ENCODE assay signal across 8 cellular contexts in genomic region chr6:42978793-42979522, GRCh38. TPM values are rescaled to one million over a fixed set of nuclear protein-coding genes. Genes with fewer than 3 reads are reported as not detected.
DNase-seq lines count a peak whose midpoint lies in the region; ATAC-seq and TF ChIP-seq lines count a peak whose summit lies in the region.

A gene with protein sequence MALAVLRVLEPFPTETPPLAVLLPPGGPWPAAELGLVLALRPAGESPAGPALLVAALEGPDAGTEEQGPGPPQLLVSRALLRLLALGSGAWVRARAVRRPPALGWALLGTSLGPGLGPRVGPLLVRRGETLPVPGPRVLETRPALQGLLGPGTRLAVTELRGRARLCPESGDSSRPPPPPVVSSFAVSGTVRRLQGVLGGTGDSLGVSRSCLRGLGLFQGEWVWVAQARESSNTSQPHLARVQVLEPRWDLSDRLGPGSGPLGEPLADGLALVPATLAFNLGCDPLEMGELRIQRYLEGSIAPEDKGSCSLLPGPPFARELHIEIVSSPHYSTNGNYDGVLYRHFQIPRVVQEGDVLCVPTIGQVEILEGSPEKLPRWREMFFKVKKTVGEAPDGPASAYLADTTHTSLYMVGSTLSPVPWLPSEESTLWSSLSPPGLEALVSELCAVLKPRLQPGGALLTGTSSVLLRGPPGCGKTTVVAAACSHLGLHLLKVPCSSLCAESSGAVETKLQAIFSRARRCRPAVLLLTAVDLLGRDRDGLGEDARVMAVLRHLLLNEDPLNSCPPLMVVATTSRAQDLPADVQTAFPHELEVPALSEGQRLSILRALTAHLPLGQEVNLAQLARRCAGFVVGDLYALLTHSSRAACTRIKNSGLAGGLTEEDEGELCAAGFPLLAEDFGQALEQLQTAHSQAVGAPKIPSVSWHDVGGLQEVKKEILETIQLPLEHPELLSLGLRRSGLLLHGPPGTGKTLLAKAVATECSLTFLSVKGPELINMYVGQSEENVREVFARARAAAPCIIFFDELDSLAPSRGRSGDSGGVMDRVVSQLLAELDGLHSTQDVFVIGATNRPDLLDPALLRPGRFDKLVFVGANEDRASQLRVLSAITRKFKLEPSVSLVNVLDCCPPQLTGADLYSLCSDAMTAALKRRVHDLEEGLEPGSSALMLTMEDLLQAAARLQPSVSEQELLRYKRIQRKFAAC (minus strand): TSS chr6:42979181. CDS start chr6:42979150, 31 bp downstream.

- no peaks in the 10 kb centered on the region for H4K20me1 ChIP-seq in OCI-LY3 (ENCODE audit: insufficient read depth, low read length)

- TF ChIP-seq CTCF in Calu3 (IDR thresholded peaks at IDR 0.05; ENCODE audit: unreplicated experiment) (no peak), OCI-LY3 (IDR thresholded peaks at IDR 0.05; ENCODE audit: low read depth, low read length) (no peak), epithelial cell of esophagus (IDR thresholded peaks at IDR 0.05; ENCODE audit: insufficient read depth, low read depth, low read length, missing control alignments) (no peak)

- H3K9me3 Mint-ChIP-seq in Calu3 (ENCODE audit: low read depth, unreplicated experiment): no peaks in the 10 kb centered on the region

- CTCF ChIA-PET in Calu3 (lab: Charles Lee): interaction anchor here (0.5 to 2.0 kb wide), 8 partner anchors 18 to 330 kb away, joined by 3 to 8 read pairs (median 5); partner anchors contain the start of genes CRIP3, GNMT and KLHDC3

- H3K4me3 ChIP-seq in OCI-LY3 (ENCODE audit: low read length): peak within 1 kb of the TSS; percentile 91
- H3K4me3 ChIP-seq in epithelial cell of esophagus (ENCODE audit: low read length): peak within 1 kb of the TSS; percentile 73
- peak within 1 kb of the TSS; percentile 91 for H3K4me3 ChIP-seq in mononuclear cell (ENCODE audit: low read length)

- DNase-seq in Calu3 (peak; percentile 96), HuH-7.5 (ENCODE audit: low spot score) (peak; percentile 75), activated T-cell treated with anti-CD3 and anti-CD28 coated beads for 1 hour (ENCODE audit: low read depth) (peak; percentile 89), epithelial cell of esophagus (ENCODE audit: low read depth) (peak; percentile 83)
- DNase-seq in stimulated activated CD8-positive, alpha-beta memory T cell treated with anti-CD3 and anti-CD28 coated beads, Interleukin-4, amount 100 ng/mL, for 24 hours (ENCODE audit: low read depth): peak; percentile 92

- peak within 1 kb of the TSS; percentile 86 for H3K27ac Mint-ChIP-seq in Calu3 (ENCODE audit: unreplicated experiment)

- H3K4me3 Mint-ChIP-seq in Calu3 (ENCODE audit: low read depth, unreplicated experiment): peak within 1 kb of the TSS; percentile 86

- peak; percentile 88 for ATAC-seq in GM21528 (IDR thresholded peaks at IDR 0.05; ENCODE audit: low FRiP score, unreplicated experiment)

- H3K79me2 ChIP-seq in OCI-LY3 (ENCODE audit: low read length): peaks cover 26% of the 10 kb centered on the region

- H3K27me3 Mint-ChIP-seq in Calu3 (ENCODE audit: unreplicated experiment): no peaks in the 10 kb centered on the region

- H3K36me3 ChIP-seq in OCI-LY3 (replicated peaks; ENCODE audit: low read depth, low read length): peaks cover 8% of the 10 kb centered on the region

- no peaks in the 10 kb centered on the region for H3K27me3 ChIP-seq in OCI-LY3 (ENCODE audit: low read depth, low read length)
- no peaks in the 10 kb centered on the region for H3K27me3 ChIP-seq in mononuclear cell (ENCODE audit: insufficient read depth, low read length)

- H3K9me3 ChIP-seq in OCI-LY3 (ENCODE audit: insufficient read depth, low read length): no peaks in the 10 kb centered on the region
- no peaks in the 10 kb centered on the region for H3K9me3 ChIP-seq in mononuclear cell (ENCODE audit: low read depth, low read length)

- H3K4me1 ChIP-seq in OCI-LY3 (ENCODE audit: low read length) (peaks cover 19% of the 10 kb centered on the region; the same call in 1 of the 2 replicates), mononuclear cell (ENCODE audit: insufficient read depth, low read length) (peaks cover 44% of the 10 kb centered on the region)

- peak within 1 kb of the TSS; percentile 96 for H2AFZ ChIP-seq in OCI-LY3 (ENCODE audit: low read depth, low read length)

- peak within 1 kb of the TSS; percentile 96 for H3K4me2 ChIP-seq in OCI-LY3 (ENCODE audit: low read length)

- peaks cover 22% of the 10 kb centered on the region for H3K4me1 Mint-ChIP-seq in Calu3 (ENCODE audit: low read depth, unreplicated experiment)

- intact Hi-C loops in Calu3 (cut with micrococcal nuclease; ENCODE audit: unreplicated experiment): no loop called here

- peaks cover 46% of the 10 kb centered on the region for H3K36me3 Mint-ChIP-seq in Calu3 (ENCODE audit: insufficient read depth, unreplicated experiment)

- BruUV-seq in Calu3 (replicated peaks; lab: Mats Ljungman, UMichigan): no TSS peak

- peak within 1 kb of the TSS; percentile 76 for H3K27ac ChIP-seq in OCI-LY3 (ENCODE audit: low read length)

- H3K9ac ChIP-seq in OCI-LY3 (ENCODE audit: low read length): peak within 1 kb of the TSS; percentile 93

RNA-seq across cellular contexts. Expression of the gene that starts here (rescaled TPM):
- total RNA-seq in Calu3 (2022) (27.8 and 28.4 TPM in 2 replicates), mononuclear cell (10.0 TPM)

Comparison
In these comparisons a context has a peak if more than half of its experiments do, and no peak if none do; other contexts are left out.
1. Peak in every context shown above with its lines: DNase-seq, ATAC-seq, H3K4me3 ChIP-seq and H3K27ac ChIP-seq.